Comparison of ENCODE assay signal across 8 cellular contexts in genomic region chr2:170770304-170771048, GRCh38. TPM values are rescaled to one million over a fixed set of nuclear protein-coding genes. Genes with fewer than 3 reads are reported as not detected.
DNase-seq lines count a peak whose midpoint lies in the region; ATAC-seq, FAIRE-seq and TF ChIP-seq lines count a peak whose summit lies in the region.

Gene ERICH2, plus strand, starts transcription at chr2:170770378. Its CDS starts 304 bp downstream, at chr2:170770682.

- H3K27me3 ChIP-seq in brain microvascular endothelial cell (replicated peaks) (peaks cover 8% of the 10 kb centered on the region), skeletal muscle tissue (ENCODE audit: control insufficient read depth in 3 of 3, insufficient read depth in 3 of 3, low read length in 3 of 3) (no peaks in the 10 kb centered on the region)

- no peak within 1 kb of the TSS for H3K27ac ChIP-seq in brain microvascular endothelial cell
- no peak within 1 kb of the TSS for H3K27ac ChIP-seq in skeletal muscle tissue (ENCODE audit: low read depth, low read length)

- DNase-seq in GM12892 (ENCODE audit: insufficient read length) (peak; percentile 73), NCI-H2029 (lab: John Stamatoyannopoulos, UW) (peak; percentile 75), UCSD-AML1 (lab: John Stamatoyannopoulos, UW; ENCODE audit: unreplicated experiment) (peak; percentile 72), brain microvascular endothelial cell (peak; percentile 34), GF-D8 (lab: John Stamatoyannopoulos, UW) (no peak)

- in situ Hi-C loops in brain microvascular endothelial cell (cut with HindIII; ENCODE audit: low pct_ligation_motif_present, low sequenced_read_pairs) = no loop called here

- TF ChIP-seq CTCF in brain microvascular endothelial cell (IDR thresholded peaks at IDR 0.05; ENCODE audit: low read depth, low read length, missing control alignments) = peak; percentile 53

- H3K9me3 ChIP-seq in iPS-18c (ENCODE audit: control insufficient read depth, insufficient read depth, low read length) = no peaks in the 10 kb centered on the region
- H3K9me3 ChIP-seq in skeletal muscle tissue (ENCODE audit: control insufficient read depth in 3 of 3, low read length in 3 of 3) = no peaks in the 10 kb centered on the region

- H3K4me1 ChIP-seq in skeletal muscle tissue (ENCODE audit: control insufficient read depth in 3 of 3, insufficient read depth in 3 of 3, low read length in 3 of 3) = peaks cover 5 to 12% (median 8%) of the 10 kb centered on the region in 3 donors

- FAIRE-seq in GM12892 (lab: Jason Lieb, UNC) = peak; percentile 78

- H3K9ac ChIP-seq in skeletal muscle tissue (ENCODE audit: low read depth in 1 of 3, low read length in 3 of 3) = peak within 1 kb of the TSS; percentile 70 to 72 (median 71)

- peak within 1 kb of the TSS; percentile 59 for H3K4me3 ChIP-seq in brain microvascular endothelial cell (ENCODE audit: low read depth, low read length)
- peak within 1 kb of the TSS; percentile 85 for H3K4me3 ChIP-seq in iPS-18c (ENCODE audit: insufficient read depth, low read depth, low read length)
- peak within 1 kb of the TSS; percentile 75 to 79 (median 78) for H3K4me3 ChIP-seq in skeletal muscle tissue (ENCODE audit: low read length in 3 of 3)

- no peak for TF ChIP-seq POLR2A in GM12892 (IDR thresholded peaks at IDR 0.05; ENCODE audit: low read depth, low read length)

- ATAC-seq in HG02870 (IDR thresholded peaks at IDR 0.05; ENCODE audit: unreplicated experiment) = peak; percentile 74

- no peaks in the 10 kb centered on the region for H3K36me3 ChIP-seq in brain microvascular endothelial cell (replicated peaks)
- no peaks in the 10 kb centered on the region for H3K36me3 ChIP-seq in skeletal muscle tissue (ENCODE audit: control insufficient read depth in 3 of 3, insufficient read depth in 3 of 3, low read length in 3 of 3)

RNA-seq across cellular contexts. Expression of gene ERICH2, which starts in this region (rescaled TPM):
- polyA plus RNA-seq in GM12892 (2012; ENCODE audit: missing spikeins) = not detected
- 0.52 TPM for total RNA-seq in skeletal muscle tissue
